Comparison of ENCODE assay signal across 31 cellular contexts in the genomic region with DNA sequence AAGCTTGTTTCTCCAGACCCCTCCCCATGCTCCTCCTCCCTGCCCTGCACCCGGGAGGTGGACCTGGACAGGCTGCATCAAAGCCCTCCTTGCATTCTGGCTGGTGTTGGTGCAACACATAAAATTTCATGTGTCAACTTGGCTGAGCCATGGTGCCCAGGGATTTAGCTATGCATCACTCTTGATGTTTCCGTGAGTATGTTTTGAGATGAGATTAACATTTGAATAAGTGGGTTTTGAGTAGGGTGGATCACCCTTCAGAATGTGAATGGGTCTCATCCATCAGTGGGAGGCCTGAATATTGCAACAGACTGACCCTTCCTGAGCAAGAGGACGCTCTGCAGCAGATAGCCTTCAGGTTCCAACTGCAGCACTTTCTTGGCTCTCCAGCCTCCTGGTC. TPM values are rescaled to one million over a fixed set of nuclear protein-coding genes. Genes with fewer than 3 reads are reported as not detected.
"Had no signal": no experiment of that assay in that cellular context is flagged by ENCODE, and none has a peak within 500 bp of the region (broad histone marks: within the 10 kb centered on the region; RNA-seq: fewer than 3 reads in every experiment).

No MANE protein-coding gene starts in this region.

- DNase-seq: activated CD4-positive, alpha-beta T cell treated with anti-CD3 and anti-CD28 coated beads for 36 hours; activated CD4-positive, alpha-beta T cell treated with anti-CD3 and anti-CD28 coated beads, Interleukin-2, amount 50 U/mL, for 1 hour; activated effector memory CD4-positive, alpha-beta T cell treated with anti-CD3 and anti-CD28 coated beads, Interleukin-2, amount 50 U/mL, for 16 hours; activated naive CD4-positive, alpha-beta T cell treated with Interleukin-2 at 50 U/mL for 16 hours; activated T-cell treated with anti-CD3 and anti-CD28 coated beads, Interleukin-2, amount 50 U/mL, for 4 hours; adrenal gland; anterior cingulate cortex; cerebellar nuclear complex; Karpas-422; NCI-H1092 treated with DMSO at 0.1 percent for 48 hours; NCI-H1417 treated with DMSO at 0.1 percent for 48 hours; NCI-H1694; NCI-H2029; NCI-H2107; NCI-H2171 treated with DMSO at 0.1 percent for 48 hours; NCI-H226; NCI-H526; NCI-H82; NK-92 treated with Interleukin-12 subunit alpha and Interleukin-12 subunit beta, amount 100 ng/mL, for 24 hours; Peyer's patch; Right ventricle myocardium superior; SJCRH30; SK-N-SH; T-helper 1 cell had no signal

- H3K27ac ChIP-seq: adrenal gland, Peyer's patch, RWPE1, SJCRH30, VCaP had no signal

- H3K9me3 ChIP-seq: adrenal gland, Peyer's patch, SJCRH30, SK-N-SH had no signal

- H3K4me3 Mint-ChIP-seq: activated CD4-positive, alpha-beta T cell treated with anti-CD3 and anti-CD28 coated beads for 36 hours; activated naive CD8-positive, alpha-beta T cell; activated T-cell treated with anti-CD3 and anti-CD28 coated beads, Interleukin-2, amount 50 U/mL, for 4 hours had no signal

- H3K36me3 ChIP-seq: adrenal gland, Peyer's patch, SJCRH30 had no signal

- ATAC-seq: activated CD4-positive, alpha-beta T cell treated with anti-CD3 and anti-CD28 coated beads for 36 hours; activated T-cell treated with anti-CD3 and anti-CD28 coated beads, Interleukin-2, amount 50 U/mL, for 4 hours had no signal

- H3K4me3 ChIP-seq: adrenal gland, Peyer's patch, SJCRH30 had no signal

- H3K9me3 Mint-ChIP-seq: activated T-cell treated with anti-CD3 and anti-CD28 coated beads, Interleukin-2, amount 50 U/mL, for 4 hours had no signal

- H3K36me3 Mint-ChIP-seq: activated naive CD8-positive, alpha-beta T cell had no signal

- H3K4me1 ChIP-seq: adrenal gland, Peyer's patch had no signal

- H3K27ac Mint-ChIP-seq: activated CD4-positive, alpha-beta T cell treated with anti-CD3 and anti-CD28 coated beads for 36 hours; activated naive CD8-positive, alpha-beta T cell had no signal

- H3K9ac ChIP-seq: SK-N-SH had no signal

- H3K27me3 ChIP-seq: adrenal gland, Peyer's patch had no signal

- H3K4me2 ChIP-seq: SK-N-SH had no signal

RNA-seq across cellular contexts. Expression of a gene that starts 4.4 kb away (rescaled TPM):
- total RNA-seq: adrenal gland; cardiac septum; M059J; NCI-H460; Peyer's patch; Right ventricle myocardium superior; SJCRH30; T-helper 2 cell treated with Interferon-gamma antibody and Interleukin-4, amounts not matched to agents 100 ng/mL and 5 ng/mL, for 36 hours had no signal
